8 cellular contexts compared by ENCODE assay signal in genomic region chr1:1069061-1069710, GRCh38. TPM values are rescaled to one million over a fixed set of nuclear protein-coding genes. Genes with fewer than 3 reads are reported as not detected.
A peak's percentile ranks its signal among the peaks of the same experiment; 100 is the strongest.
DNase-seq lines count a peak whose midpoint lies in the region; ATAC-seq, FAIRE-seq and TF ChIP-seq lines count a peak whose summit lies in the region.

No MANE protein-coding gene starts in this region.

- H3K4me3 ChIP-seq in mammary epithelial cell (replicated peaks in 1 of 3; ENCODE audit: insufficient read depth in 1 of 3, low read depth in 2 of 3, low read length in 3 of 3) = peak overlapping the region in 2 of 3 experiments; percentile 50 to 69
- H3K4me3 ChIP-seq in keratinocyte (ENCODE audit: control insufficient read depth in 2 of 3, extremely low read depth in 1 of 3, insufficient read depth in 2 of 3, low read depth in 1 of 3, low read length in 3 of 3) = peak overlapping the region; percentile 55 to 61 (median 56)

- H3K4me3 Mint-ChIP-seq in WTC11 = peak overlapping the region; percentile 69

- FAIRE-seq in keratinocyte (lab: Jason Lieb, UNC) = peak; percentile 52

- CTCF ChIA-PET in WTC11 (lab: Charles Lee) = interaction anchor here (0.8 to 1.7 kb wide), 5 partner anchors 10 to 85 kb away, joined by 3 to 5 read pairs (median 3); no protein-coding TSS in a partner anchor
- CTCF ChIA-PET in mammary epithelial cell (lab: Charles Lee; ENCODE audit: low non-redundant PET) = no interaction called here

- peaks cover 12% of the 10 kb centered on the region for H3K27me3 Mint-ChIP-seq in WTC11 (ENCODE audit: low read depth)

- H2AFZ ChIP-seq in mammary epithelial cell (ENCODE audit: low read depth, low read length) (peak overlapping the region; percentile 62), keratinocyte (ENCODE audit: control insufficient read depth, low read length) (peak overlapping the region; percentile 90)

- H3K9me3 Mint-ChIP-seq in WTC11 = no peaks in the 10 kb centered on the region

- no peaks in the 10 kb centered on the region; the same call in 1 of the 2 replicates for H3K4me1 Mint-ChIP-seq in WTC11

- intact Hi-C loops in mammary epithelial cell (cut with micrococcal nuclease) = no loop called here

- H3K36me3 Mint-ChIP-seq in WTC11 = no peaks in the 10 kb centered on the region

- TF ChIP-seq CTCF in WTC11 (IDR thresholded peaks at IDR 0.05) (no peak), mammary epithelial cell (conservative IDR thresholded peaks at IDR 0.05 in 1 of 2, IDR thresholded peaks at IDR 0.05 in 1 of 2; ENCODE audit: extremely low read depth in 1 of 2, insufficient read depth in 1 of 2, low read depth in 1 of 2, low read length in 2 of 2) (no peak), keratinocyte (optimal IDR thresholded peaks at IDR 0.05 in 1 of 3, IDR thresholded peaks at IDR 0.05 in 1 of 3, conservative IDR thresholded peaks at IDR 0.05 in 1 of 3; ENCODE audit: extremely low read depth in 1 of 3, insufficient read depth in 2 of 3, low read length in 3 of 3) (no peak)

- dilution Hi-C loops in mammary epithelial cell (cut with HindIII; ENCODE audit: low sequenced_read_pairs) = loop anchor here (5.0 kb wide), 6 partner anchors 43 to 303 kb away; partner anchors contain the start of genes PLEKHN1 and TTLL10
- dilution Hi-C loops in keratinocyte (cut with MboI; ENCODE audit: extremely low pct_ligation_motif_present, low sequenced_read_pairs) = no loop called here

- ATAC-seq in GM21786 (IDR thresholded peaks at IDR 0.05; ENCODE audit: unreplicated experiment) (peak; percentile 53), WTC11 (peak; percentile 58), GM19023 (IDR thresholded peaks at IDR 0.05; ENCODE audit: unreplicated experiment) (no peak)

- H4K20me1 ChIP-seq in mammary epithelial cell (ENCODE audit: insufficient read depth, low read length) (no peaks in the 10 kb centered on the region), keratinocyte (ENCODE audit: control insufficient read depth, extremely low read depth, insufficient read depth, low read length) (no peaks in the 10 kb centered on the region)

- peak overlapping the region; percentile 67 for H3K4me2 ChIP-seq in mammary epithelial cell (ENCODE audit: insufficient read depth, low read depth, low read length)
- peak overlapping the region; percentile 58 for H3K4me2 ChIP-seq in keratinocyte (ENCODE audit: control insufficient read depth, extremely low read depth, insufficient read depth, low read depth, low read length)

- H3K27ac ChIP-seq in mammary epithelial cell (ENCODE audit: insufficient read depth, low read depth, low read length) (no peak overlapping the region), keratinocyte (ENCODE audit: control insufficient read depth, insufficient read depth, low read length) (no peak overlapping the region)

- POLR2A ChIA-PET in WTC11 (lab: Charles Lee) = no interaction called here

- H3K9ac ChIP-seq in mammary epithelial cell (ENCODE audit: insufficient read depth, low read length) = no peak overlapping the region
- H3K9ac ChIP-seq in keratinocyte (ENCODE audit: control insufficient read depth, extremely low read depth, insufficient read depth, low read length) = no peak overlapping the region

- DNase-seq in DMS153 treated with DMSO at 0.1 percent for 48 hours (lab: John Stamatoyannopoulos, UW; ENCODE audit: unreplicated experiment) (peak; percentile 89), NCI-H2029 treated with DMSO at 0.1 percent for 48 hours (lab: John Stamatoyannopoulos, UW) (peak; percentile 25), WTC11 (ENCODE audit: low spot score) (peak; percentile 90), mammary epithelial cell (peak; percentile 69), keratinocyte (ENCODE audit: low read depth, low spot score) (peak; percentile 66)
- peak; percentile 76 to 78 for DNase-seq in stimulated activated CD4-positive, alpha-beta T cell treated with anti-CD3 and anti-CD28 coated beads, Interleukin-15, amount 100 ng/mL, for 48 hours (ENCODE audit: low read depth in 2 of 2)

- no peak overlapping the region for H3K27ac Mint-ChIP-seq in WTC11

- H3K4me1 ChIP-seq in mammary epithelial cell (ENCODE audit: insufficient read depth, low read length) (peaks cover 25% of the 10 kb centered on the region), keratinocyte (ENCODE audit: control insufficient read depth, extremely low read depth, insufficient read depth, low read length) (peaks cover 19% of the 10 kb centered on the region)

- 13% methylated on average over 27 of the region's 75 CpGs for WGBS in mammary epithelial cell (ENCODE audit: low coverage, missing lambda C conversion rate)

- H3K9me3 ChIP-seq in mammary epithelial cell (replicated peaks; ENCODE audit: insufficient read depth, low read length) = no peaks in the 10 kb centered on the region
- no peaks in the 10 kb centered on the region for H3K9me3 ChIP-seq in keratinocyte (ENCODE audit: control insufficient read depth, low read depth, low read length)

- no peaks in the 10 kb centered on the region for H3K9me1 ChIP-seq in keratinocyte (ENCODE audit: control insufficient read depth, extremely low read depth, insufficient read depth, low read length)

- no peaks in the 10 kb centered on the region for H3K36me3 ChIP-seq in mammary epithelial cell (ENCODE audit: insufficient read depth, low read length)
- no peaks in the 10 kb centered on the region for H3K36me3 ChIP-seq in keratinocyte (ENCODE audit: control insufficient read depth in 2 of 2, extremely low read depth in 1 of 2, insufficient read depth in 2 of 2, low read length in 2 of 2)

- H3K79me2 ChIP-seq in mammary epithelial cell (ENCODE audit: insufficient read depth, low read length) (no peaks in the 10 kb centered on the region), keratinocyte (ENCODE audit: control insufficient read depth, insufficient read depth, low read length) (no peaks in the 10 kb centered on the region)

- H3K27me3 ChIP-seq in mammary epithelial cell (ENCODE audit: insufficient read depth, low read length) (no peaks in the 10 kb centered on the region), keratinocyte (ENCODE audit: control insufficient read depth, extremely low read depth, insufficient read depth, low read length) (peaks cover 12% of the 10 kb centered on the region)

- no TSS peak for BruUV-seq in mammary epithelial cell (replicated peaks; lab: Mats Ljungman, UMichigan)

- in situ Hi-C loops in mammary epithelial cell (cut with MboI; ENCODE audit: low sequenced_read_pairs in 2 of 2) = no loop called here

RNA-seq across cellular contexts. Expression of gene RNF223, which starts 4.9 kb away (rescaled TPM):
- total RNA-seq in WTC11 (2021) = not detected in 3 replicates
- under 1 TPM in 1 of 2 donors, not detected in 1; 0.17 TPM for total RNA-seq in mammary epithelial cell
- polyA plus RNA-seq in mammary epithelial cell = 0.06 TPM
- polyA minus RNA-seq in mammary epithelial cell = not detected
- polyA plus RNA-seq in keratinocyte = 0.22 to 0.45 TPM (median 0.32 TPM) in 3 replicates
- polyA plus RNA-seq in keratinocyte (2011; ENCODE audit: low read depth) = 3.1 TPM
- 0.27 and 0.56 TPM in 2 replicates for polyA plus RNA-seq in keratinocyte (2011; cell fraction: cytosol; rRNA removed)
- 0.90 and 0.99 TPM in 2 replicates for polyA plus RNA-seq in keratinocyte (2011; cell fraction: nucleus; rRNA removed)
- 0.29 and 19.8 TPM in 2 replicates for polyA plus RNA-seq in keratinocyte (2012; ENCODE audit: low replicate concordance)
- 0.56 TPM in 1 of 3 replicates, not detected in the others for polyA minus RNA-seq in keratinocyte
- not detected for polyA minus RNA-seq in keratinocyte (2011; cell fraction: cytosol; rRNA and poly(A)+ RNA removed)
- 1.2 and 1.8 TPM in 2 replicates for polyA minus RNA-seq in keratinocyte (2011; cell fraction: nucleus; rRNA and poly(A)+ RNA removed)

RNA-seq across cellular contexts. Expression of gene C1orf159, which starts 46.7 kb away (rescaled TPM):
- 13.9 to 17.8 TPM (median 14.0 TPM) in 3 replicates for total RNA-seq in WTC11 (2021)
- 10 to 100 TPM in 1 of 2 donors, 1 to 10 TPM in 1; 9.5 to 23.8 TPM for total RNA-seq in mammary epithelial cell
- polyA plus RNA-seq in mammary epithelial cell = 11.6 TPM
- 0.88 TPM for polyA minus RNA-seq in mammary epithelial cell
- polyA plus RNA-seq in keratinocyte = 6.1 to 8.8 TPM (median 8.0 TPM) in 3 replicates
- 3.2 TPM for polyA plus RNA-seq in keratinocyte (2011; ENCODE audit: low read depth)
- 3.5 and 10.1 TPM in 2 replicates for polyA plus RNA-seq in keratinocyte (2011; cell fraction: cytosol; rRNA removed)
- polyA plus RNA-seq in keratinocyte (2011; cell fraction: nucleus; rRNA removed) = 19.2 and 30.8 TPM in 2 replicates
- 9.8 and 11.1 TPM in 2 replicates for polyA plus RNA-seq in keratinocyte (2012; ENCODE audit: low replicate concordance)
- 2.4 to 4.1 TPM (median 3.7 TPM) in 3 replicates for polyA minus RNA-seq in keratinocyte
- 8.4 TPM for polyA minus RNA-seq in keratinocyte (2011; cell fraction: cytosol; rRNA and poly(A)+ RNA removed)
- 9.0 and 9.5 TPM in 2 replicates for polyA minus RNA-seq in keratinocyte (2011; cell fraction: nucleus; rRNA and poly(A)+ RNA removed)

RNA-seq across cellular contexts. Expression of gene AGRN, which starts 49.3 kb away (rescaled TPM):
- 184 to 198 TPM (median 186 TPM) in 3 replicates for total RNA-seq in WTC11 (2021)
- total RNA-seq in mammary epithelial cell = 100 to 1,000 TPM; 313 to 373 TPM
- polyA plus RNA-seq in mammary epithelial cell = 117 TPM
- 254 TPM for polyA minus RNA-seq in mammary epithelial cell
- polyA plus RNA-seq in keratinocyte = 72.4 to 128 TPM (median 115 TPM) in 3 replicates
- 39.1 TPM for polyA plus RNA-seq in keratinocyte (2011; ENCODE audit: low read depth)
- 16.3 and 42.4 TPM in 2 replicates for polyA plus RNA-seq in keratinocyte (2011; cell fraction: cytosol; rRNA removed)
- 502 and 631 TPM in 2 replicates for polyA plus RNA-seq in keratinocyte (2011; cell fraction: nucleus; rRNA removed)
- 81.1 and 250 TPM in 2 replicates for polyA plus RNA-seq in keratinocyte (2012; ENCODE audit: low replicate concordance)
- 138 to 307 TPM (median 166 TPM) in 3 replicates for polyA minus RNA-seq in keratinocyte
- 279 TPM for polyA minus RNA-seq in keratinocyte (2011; cell fraction: cytosol; rRNA and poly(A)+ RNA removed)
- 641 and 796 TPM in 2 replicates for polyA minus RNA-seq in keratinocyte (2011; cell fraction: nucleus; rRNA and poly(A)+ RNA removed)

RNA-seq across cellular contexts. Expression of gene ISG15, which starts 55.9 kb away (rescaled TPM):
- total RNA-seq in WTC11 (2021) (29.5 to 38.3 TPM (median 36.1 TPM) in 3 replicates), mammary epithelial cell (10 to 100 TPM in 1 of 2 donors, 1 to 10 TPM in 1; 6.8 to 14.0 TPM)
- polyA plus RNA-seq in mammary epithelial cell (11.6 TPM), keratinocyte (222 to 711 TPM (median 246 TPM) in 3 replicates)
- polyA minus RNA-seq in mammary epithelial cell (2.6 TPM), keratinocyte (93.8 to 242 TPM (median 129 TPM) in 3 replicates)
- 26.1 TPM for polyA plus RNA-seq in keratinocyte (2011; ENCODE audit: low read depth)
- polyA plus RNA-seq in keratinocyte (2011; cell fraction: cytosol; rRNA removed) = 145 and 468 TPM in 2 replicates
- 104 and 161 TPM in 2 replicates for polyA plus RNA-seq in keratinocyte (2011; cell fraction: nucleus; rRNA removed)
- 16.6 and 445 TPM in 2 replicates for polyA plus RNA-seq in keratinocyte (2012; ENCODE audit: low replicate concordance)
- polyA minus RNA-seq in keratinocyte (2011; cell fraction: cytosol; rRNA and poly(A)+ RNA removed) = 327 TPM
- polyA minus RNA-seq in keratinocyte (2011; cell fraction: nucleus; rRNA and poly(A)+ RNA removed) = 62.5 and 82.8 TPM in 2 replicates

Comparison
In these comparisons a context has a peak if more than half of its experiments do, and no peak if none do; other contexts are left out.
1. DNase-seq: peak in every context shown above with its lines; median percentile 90 in WTC11; 89 in DMS153 treated with DMSO at 0.1 percent for 48 hours; 77 in stimulated activated CD4-positive, alpha-beta T cell treated with anti-CD3 and anti-CD28 coated beads, Interleukin-15, amount 100 ng/mL, for 48 hours; 69 in mammary epithelial cell; 66 in keratinocyte; 25 in NCI-H2029 treated with DMSO at 0.1 percent for 48 hours.